ENCODE assay signal across 11 cellular contexts in the genomic region with DNA sequence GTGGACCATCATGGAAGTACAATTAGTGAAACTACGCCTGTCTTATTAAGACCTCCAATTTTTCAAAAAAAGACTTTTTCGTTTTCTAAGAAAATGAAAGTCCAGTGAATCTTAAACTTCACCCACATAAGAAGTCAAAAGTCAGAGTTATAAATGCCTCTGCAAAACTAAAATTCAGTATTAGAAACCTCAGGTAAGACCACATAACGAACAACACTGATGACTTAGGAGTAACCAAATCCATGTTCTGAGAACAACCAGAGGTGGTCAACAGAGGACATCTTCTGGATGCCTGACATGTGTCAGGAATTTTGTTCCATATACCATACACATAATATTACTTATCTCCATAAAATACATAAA.
A peak's percentile ranks its signal among the peaks of the same experiment; 100 is the strongest.
DNase-seq lines count a peak whose midpoint lies in the region; ATAC-seq and TF ChIP-seq lines count a peak whose summit lies in the region.
"Had no signal": no experiment of that assay in that cellular context is flagged by ENCODE, and none has a peak within 500 bp of the region (broad histone marks: within the 10 kb centered on the region; RNA-seq: fewer than 3 reads in every experiment).

No MANE protein-coding gene starts in this region.

- intact Hi-C loops in mammary epithelial cell (cut with micrococcal nuclease) = loop anchor here (2.0 to 5.0 kb wide), 2 partner anchors 48 to 60 kb away; no protein-coding TSS in a partner anchor
- intact Hi-C loops in psoas muscle (cut with DNase I) = no loop called here
- intact Hi-C loops in colonic mucosa (cut with DNase I) = no loop called here

- H3K4me3 Mint-ChIP-seq in stimulated activated naive B cell treated with anti-CD40 and anti-IgM and Interleukin-4, amounts not matched to agents 10 μg/mL and 1 μg/mL and 100 μg/mL, for 72 hours = no peak overlapping the region
- H3K4me3 Mint-ChIP-seq: neural progenitor cell had no signal

- TF ChIP-seq CTCF in GM12865 (IDR thresholded peaks at IDR 0.05; ENCODE audit: insufficient read depth, low read depth, low read length, missing control alignments) = no peak
- TF ChIP-seq CTCF in mammary epithelial cell (conservative IDR thresholded peaks at IDR 0.05 in 1 of 2, IDR thresholded peaks at IDR 0.05 in 1 of 2; ENCODE audit: extremely low read depth in 1 of 2, insufficient read depth in 1 of 2, low read depth in 1 of 2, low read length in 2 of 2) = no peak
- TF ChIP-seq CTCF in psoas muscle (IDR thresholded peaks at IDR 0.05) = no peak
- no peak for TF ChIP-seq CTCF in colonic mucosa (IDR thresholded peaks at IDR 0.05)

- H3K4me2 ChIP-seq in mammary epithelial cell (ENCODE audit: insufficient read depth, low read depth, low read length) = peak overlapping the region; percentile 66
- H3K4me2 ChIP-seq: neural progenitor cell had no signal

- H3K9me3 ChIP-seq in mammary epithelial cell (replicated peaks; ENCODE audit: insufficient read depth, low read length) = no peaks in the 10 kb centered on the region
- no peaks in the 10 kb centered on the region for H3K9me3 ChIP-seq in psoas muscle
- no peaks in the 10 kb centered on the region for H3K9me3 ChIP-seq in colonic mucosa

- CTCF ChIA-PET in mammary epithelial cell (lab: Charles Lee; ENCODE audit: low non-redundant PET) = interaction anchor here (0.6 kb wide), 1 partner anchor 89 kb away, joined by 4 read pairs; no protein-coding TSS in a partner anchor

- no peak overlapping the region for H2AFZ ChIP-seq in mammary epithelial cell (ENCODE audit: low read depth, low read length)
- H2AFZ ChIP-seq: neural progenitor cell had no signal

- H3K4me1 ChIP-seq in mammary epithelial cell (ENCODE audit: insufficient read depth, low read length) (peaks cover 32% of the 10 kb centered on the region), psoas muscle (peaks cover 44% of the 10 kb centered on the region), colonic mucosa (no peaks in the 10 kb centered on the region)
- H3K4me1 ChIP-seq: neural progenitor cell had no signal

- H3K9me3 Mint-ChIP-seq in stimulated activated naive B cell treated with anti-CD40 and anti-IgM and Interleukin-4, amounts not matched to agents 10 μg/mL and 1 μg/mL and 100 μg/mL, for 72 hours = no peaks in the 10 kb centered on the region

- H3K4me1 Mint-ChIP-seq in stimulated activated naive B cell treated with anti-CD40 and anti-IgM and Interleukin-4, amounts not matched to agents 10 μg/mL and 1 μg/mL and 100 μg/mL, for 72 hours = peaks cover 9 to 23% of the 10 kb centered on the region in 2 donors

- dilution Hi-C loops in mammary epithelial cell (cut with HindIII; ENCODE audit: low sequenced_read_pairs) = loop anchor here (10.0 kb wide), 1 partner anchor 50 kb away; no protein-coding TSS in a partner anchor

- no TSS peak for BruUV-seq in mammary epithelial cell (replicated peaks; lab: Mats Ljungman, UMichigan)

- H3K36me3 Mint-ChIP-seq in stimulated activated naive B cell treated with anti-CD40 and anti-IgM and Interleukin-4, amounts not matched to agents 10 μg/mL and 1 μg/mL and 100 μg/mL, for 72 hours = no peaks in the 10 kb centered on the region
- H3K36me3 Mint-ChIP-seq: neural progenitor cell had no signal

- 73% methylated on average over 3 of the region's 3 CpGs for WGBS in mammary epithelial cell (ENCODE audit: low coverage, missing lambda C conversion rate)
- WGBS in psoas muscle, 3 donors = 80 to 96% (median 93%) methylated on average over 3 of the region's 3 CpGs

- H3K27me3 ChIP-seq in mammary epithelial cell (ENCODE audit: insufficient read depth, low read length) (no peaks in the 10 kb centered on the region), psoas muscle (ENCODE audit: insufficient read depth in 3 of 3, low read length in 2 of 3) (no peaks in the 10 kb centered on the region), colonic mucosa (no peaks in the 10 kb centered on the region)
- H3K27me3 ChIP-seq: neural progenitor cell had no signal

- peaks cover 0 to 7% of the 10 kb centered on the region in 2 donors for H3K27me3 Mint-ChIP-seq in stimulated activated naive B cell treated with anti-CD40 and anti-IgM and Interleukin-4, amounts not matched to agents 10 μg/mL and 1 μg/mL and 100 μg/mL, for 72 hours

- H3K36me3 ChIP-seq in mammary epithelial cell (ENCODE audit: insufficient read depth, low read length) (no peaks in the 10 kb centered on the region), psoas muscle (ENCODE audit: insufficient read depth in 1 of 2, low read depth in 1 of 2) (no peaks in the 10 kb centered on the region), colonic mucosa (no peaks in the 10 kb centered on the region)
- H3K36me3 ChIP-seq: neural progenitor cell had no signal

- in situ Hi-C loops in mammary epithelial cell (cut with MboI; ENCODE audit: low sequenced_read_pairs in 2 of 2) = no loop called here

- no peak overlapping the region for H3K27ac Mint-ChIP-seq in stimulated activated naive B cell treated with anti-CD40 and anti-IgM and Interleukin-4, amounts not matched to agents 10 μg/mL and 1 μg/mL and 100 μg/mL, for 72 hours
- H3K27ac Mint-ChIP-seq: neural progenitor cell had no signal

- H3K79me2 ChIP-seq in mammary epithelial cell (ENCODE audit: insufficient read depth, low read length) = peaks cover 38% of the 10 kb centered on the region

- H3K27ac ChIP-seq in mammary epithelial cell (ENCODE audit: insufficient read depth, low read depth, low read length) = peak overlapping the region; percentile 99
- H3K27ac ChIP-seq in psoas muscle = peak overlapping the region; percentile 70
- H3K27ac ChIP-seq in colonic mucosa = no peak overlapping the region
- H3K27ac ChIP-seq: neural progenitor cell had no signal

- H3K9ac ChIP-seq in mammary epithelial cell (ENCODE audit: insufficient read depth, low read length) (peak overlapping the region; percentile 88), colonic mucosa (ENCODE audit: low read depth in 2 of 2, low read length in 2 of 2) (no peak overlapping the region)
- H3K9ac ChIP-seq: neural progenitor cell had no signal

- no peaks in the 10 kb centered on the region for H4K20me1 ChIP-seq in mammary epithelial cell (ENCODE audit: insufficient read depth, low read length)

- H3K4me3 ChIP-seq in GM12865 (ENCODE audit: low read depth, low read length) (peak overlapping the region; percentile 33), mammary epithelial cell (replicated peaks in 1 of 3; ENCODE audit: insufficient read depth in 1 of 3, low read depth in 2 of 3, low read length in 3 of 3) (no peak overlapping the region), psoas muscle (no peak overlapping the region), colonic mucosa (no peak overlapping the region)
- H3K4me3 ChIP-seq: lung, neural progenitor cell had no signal

- ATAC-seq in HG03039 (IDR thresholded peaks at IDR 0.05; ENCODE audit: unreplicated experiment) (peak; percentile 9), psoas muscle (no peak)
- no peak for ATAC-seq in stimulated activated naive B cell treated with anti-CD40 and anti-IgM and Interleukin-4, amounts not matched to agents 10 μg/mL and 1 μg/mL and 100 μg/mL, for 72 hours (replicated peaks)

- DNase-seq in GM12865 (ENCODE audit: low read depth) (peak; percentile 35), mammary epithelial cell (no peak), psoas muscle (no peak), colonic mucosa (no peak), HT-29 (ENCODE audit: low spot score) (no peak)
- no peak for DNase-seq in stimulated activated naive B cell treated with anti-CD40 and anti-IgM and Interleukin-4, amounts not matched to agents 10 μg/mL and 1 μg/mL and 100 μg/mL, for 72 hours
- DNase-seq in activated CD4-positive, alpha-beta T cell treated with anti-CD3 and anti-CD28 coated beads for 4 hours = no peak
- DNase-seq: activated effector memory CD4-positive, alpha-beta T cell treated with Interleukin-2 at 50 U/mL for 16 hours had no signal
